ENCODE assay signal across 18 cellular contexts in genomic region chr11:34940026-34940677, GRCh38. TPM values are rescaled to one million over a fixed set of nuclear protein-coding genes. Genes with fewer than 3 reads are reported as not detected.
A peak's percentile ranks its signal among the peaks of the same experiment; 100 is the strongest.
DNase-seq lines count a peak whose midpoint lies in the region; ATAC-seq and TF ChIP-seq lines count a peak whose summit lies in the region.
"Had no signal": no experiment of that assay in that cellular context is flagged by ENCODE, and none has a peak within 500 bp of the region (broad histone marks: within the 10 kb centered on the region; RNA-seq: fewer than 3 reads in every experiment).

No MANE protein-coding gene starts in this region.

- no peak overlapping the region for H3K9ac ChIP-seq in HCT116 (ENCODE audit: low read length)

- no peak overlapping the region for H3K4me3 ChIP-seq in HCT116 (replicated peaks in 1 of 2; ENCODE audit: low read depth in 1 of 2, low read length in 2 of 2)

- no peaks in the 10 kb centered on the region for H3K9me3 ChIP-seq in HCT116 (ENCODE audit: control insufficient read depth in 1 of 2, insufficient read depth in 1 of 2, low read depth in 1 of 2, low read length in 2 of 2)

- ATAC-seq in HCT116 (no peak), memory B cell (ENCODE audit: low read depth) (peak; percentile 62)
- ATAC-seq: activated CD8-positive, alpha-beta memory T cell treated with anti-CD3 and anti-CD28 coated beads, Interleukin-2, amount 10 ng/mL, durations not matched to agents 7 days and 5 days; stimulated activated memory B cell treated with anti-CD40 and anti-IgM and Interleukin-4, amounts not matched to agents 10 μg/mL and 1 μg/mL and 100 μg/mL, for 72 hours had no signal

- no peaks in the 10 kb centered on the region for H4K20me1 ChIP-seq in HCT116 (ENCODE audit: insufficient read depth)

- RAD21 ChIA-PET in HCT116 (lab: Charles Lee; ENCODE audit: low non-redundant PET in 1 of 2, low total read pairs in 2 of 2, uncharacterized antibody in 2 of 2, unreplicated experiment in 2 of 2), result no interaction called here

- intact Hi-C loops in HCT116 (cut with micrococcal nuclease), result no loop called here

- no peak for TF ChIP-seq POLR2A in HCT116 (IDR thresholded peaks at IDR 0.05; ENCODE audit: borderline replicate concordance, extremely low read depth, insufficient read depth, insufficient read length)

- TF ChIP-seq CTCF in C4-2B (conservative IDR thresholded peaks at IDR 0.05) (peak; percentile 21), HCT116 (IDR thresholded peaks at IDR 0.05 in 2 of 3, conservative IDR thresholded peaks at IDR 0.05 in 1 of 3; ENCODE audit: borderline replicate concordance in 1 of 3, insufficient read depth in 1 of 3, low read depth in 2 of 3, low read length in 2 of 3) (0 out of 6 replicates have a peak, but pooled peaks of 1 of the 3 experiments have one; percentile 17)

- H3K9me3 Mint-ChIP-seq in memory B cell, result no peaks in the 10 kb centered on the region

- no peaks in the 10 kb centered on the region for H3K36me3 ChIP-seq in HCT116 (ENCODE audit: control insufficient read depth in 1 of 2, insufficient read depth in 2 of 2, low read length in 2 of 2)

- peaks cover 13% of the 10 kb centered on the region; the same call in 1 of the 2 replicates for H3K79me2 ChIP-seq in HCT116 (ENCODE audit: insufficient read depth, low read length)

- POLR2A ChIA-PET in HCT116 (lab: Charles Lee), result no interaction called here

- no peak overlapping the region for H3K4me2 ChIP-seq in HCT116 (ENCODE audit: low read length)

- peaks cover 12% of the 10 kb centered on the region for H3K4me1 Mint-ChIP-seq in memory B cell

- H3K27me3 Mint-ChIP-seq in memory B cell, result no peaks in the 10 kb centered on the region
- H3K27me3 Mint-ChIP-seq: activated CD8-positive, alpha-beta memory T cell treated with anti-CD3 and anti-CD28 coated beads, Interleukin-2, amount 10 ng/mL, durations not matched to agents 7 days and 5 days; activated naive CD8-positive, alpha-beta T cell treated with anti-CD3 and anti-CD28 coated beads for 36 hours; CD8-positive, alpha-beta memory T cell; progenitor cell of endocrine pancreas; stimulated activated memory B cell treated with anti-CD40 and anti-IgM and Interleukin-4, amounts not matched to agents 10 μg/mL and 1 μg/mL and 100 μg/mL, for 72 hours had no signal

- H3K36me3 Mint-ChIP-seq in memory B cell, result peaks cover 28% of the 10 kb centered on the region

- H3K9me2 ChIP-seq in HCT116 (ENCODE audit: insufficient read depth), result no peaks in the 10 kb centered on the region

- no TSS peak for BruUV-seq in HCT116 (replicated peaks; lab: Mats Ljungman, UMichigan)

- H2AFZ ChIP-seq in HCT116 (ENCODE audit: low read depth, low read length, poor library complexity, severe bottlenecking), result no peak overlapping the region

- DNase-seq in HCT116 (ENCODE audit: low read depth, low spot score), result no peak
- DNase-seq in astrocyte of the hippocampus (ENCODE audit: low read depth, low spot score), result peak; percentile 68
- DNase-seq in memory B cell (ENCODE audit: low spot score in 2 of 2), result no peak
- DNase-seq in caudate nucleus (lab: John Stamatoyannopoulos, UW), result no peak
- DNase-seq in NCI-H69 (lab: John Stamatoyannopoulos, UW), result no peak
- no peak for DNase-seq in activated effector memory CD4-positive, alpha-beta T cell treated with Interleukin-2 at 50 U/mL for 16 hours
- no peak for DNase-seq in NCI-H524 treated with DMSO at 0.1 percent for 48 hours (lab: John Stamatoyannopoulos, UW)
- DNase-seq: activated CD8-positive, alpha-beta memory T cell treated with anti-CD3 and anti-CD28 coated beads, Interleukin-2, amount 10 ng/mL, durations not matched to agents 7 days and 5 days; activated naive CD8-positive, alpha-beta T cell treated with anti-CD3 and anti-CD28 coated beads for 36 hours; CD8-positive, alpha-beta memory T cell; mesendoderm; NCI-H1092 treated with DMSO at 0.1 percent for 48 hours; NCI-H510A; SHP77; stimulated activated CD4-positive, alpha-beta T cell treated with anti-CD3 and anti-CD28 coated beads, Interleukin-1b, Interleukin-23, amount 100 ng/mL, for 48 hours had no signal

- 0 out of 2 replicates have a peak, but pooled peaks have one; percentile 28 for TF ChIP-seq RAD21 in HCT116 (IDR thresholded peaks at IDR 0.05; ENCODE audit: low read depth)

- H3K27me3 ChIP-seq in HCT116 (ENCODE audit: insufficient read depth, low read length), result no peaks in the 10 kb centered on the region

- peak overlapping the region; percentile 49 for H3K27ac Mint-ChIP-seq in memory B cell
- H3K27ac Mint-ChIP-seq: activated CD8-positive, alpha-beta memory T cell treated with anti-CD3 and anti-CD28 coated beads, Interleukin-2, amount 10 ng/mL, durations not matched to agents 7 days and 5 days; activated naive CD8-positive, alpha-beta T cell treated with anti-CD3 and anti-CD28 coated beads for 36 hours; CD8-positive, alpha-beta memory T cell; progenitor cell of endocrine pancreas; stimulated activated memory B cell treated with anti-CD40 and anti-IgM and Interleukin-4, amounts not matched to agents 10 μg/mL and 1 μg/mL and 100 μg/mL, for 72 hours had no signal

- no peak overlapping the region for H3K4me3 Mint-ChIP-seq in memory B cell
- H3K4me3 Mint-ChIP-seq: activated CD8-positive, alpha-beta memory T cell treated with anti-CD3 and anti-CD28 coated beads, Interleukin-2, amount 10 ng/mL, durations not matched to agents 7 days and 5 days; activated naive CD8-positive, alpha-beta T cell treated with anti-CD3 and anti-CD28 coated beads for 36 hours; CD8-positive, alpha-beta memory T cell; stimulated activated memory B cell treated with anti-CD40 and anti-IgM and Interleukin-4, amounts not matched to agents 10 μg/mL and 1 μg/mL and 100 μg/mL, for 72 hours had no signal

- CTCF ChIA-PET in HCT116 (lab: Charles Lee), result no interaction called here

- H3K27ac ChIP-seq in C4-2B (no peak overlapping the region), HCT116 (ENCODE audit: low read depth, low read length) (no peak overlapping the region), caudate nucleus (ENCODE audit: low read depth, low read length) (no peak overlapping the region)

- no peaks in the 10 kb centered on the region for H3K4me1 ChIP-seq in HCT116 (ENCODE audit: control insufficient read depth in 1 of 2, insufficient read depth in 2 of 2, low read length in 2 of 2)

TF ChIP-seq in HCT116, 20 proteins besides CTCF, POLR2A, EP300 and RAD21:
- TF ChIP-seq ELF1 (IDR thresholded peaks at IDR 0.05; ENCODE audit: borderline replicate concordance, low read depth) (no peak), JUND (IDR thresholded peaks at IDR 0.05) (no peak), SP1 (IDR thresholded peaks at IDR 0.05; ENCODE audit: low read depth) (no peak), FOSL1 (IDR thresholded peaks at IDR 0.05; ENCODE audit: low read depth) (no peak)

RNA-seq across cellular contexts. Expression of gene PDHX, which starts 23.7 kb away (rescaled TPM):
- 36.6 TPM for total RNA-seq in HCT116 (2021; ENCODE audit: unreplicated experiment)
- 14.7 and 19.1 TPM in 2 replicates for polyA plus RNA-seq in HCT116 (2012)

RNA-seq across cellular contexts. Expression of gene APIP, which starts 24.0 kb away (rescaled TPM):
- total RNA-seq in HCT116 (2021; ENCODE audit: unreplicated experiment), result 41.2 TPM
- 13.6 and 20.5 TPM in 2 replicates for polyA plus RNA-seq in HCT116 (2012)
